Comparison of ENCODE assay signal across 9 cellular contexts in the genomic region with DNA sequence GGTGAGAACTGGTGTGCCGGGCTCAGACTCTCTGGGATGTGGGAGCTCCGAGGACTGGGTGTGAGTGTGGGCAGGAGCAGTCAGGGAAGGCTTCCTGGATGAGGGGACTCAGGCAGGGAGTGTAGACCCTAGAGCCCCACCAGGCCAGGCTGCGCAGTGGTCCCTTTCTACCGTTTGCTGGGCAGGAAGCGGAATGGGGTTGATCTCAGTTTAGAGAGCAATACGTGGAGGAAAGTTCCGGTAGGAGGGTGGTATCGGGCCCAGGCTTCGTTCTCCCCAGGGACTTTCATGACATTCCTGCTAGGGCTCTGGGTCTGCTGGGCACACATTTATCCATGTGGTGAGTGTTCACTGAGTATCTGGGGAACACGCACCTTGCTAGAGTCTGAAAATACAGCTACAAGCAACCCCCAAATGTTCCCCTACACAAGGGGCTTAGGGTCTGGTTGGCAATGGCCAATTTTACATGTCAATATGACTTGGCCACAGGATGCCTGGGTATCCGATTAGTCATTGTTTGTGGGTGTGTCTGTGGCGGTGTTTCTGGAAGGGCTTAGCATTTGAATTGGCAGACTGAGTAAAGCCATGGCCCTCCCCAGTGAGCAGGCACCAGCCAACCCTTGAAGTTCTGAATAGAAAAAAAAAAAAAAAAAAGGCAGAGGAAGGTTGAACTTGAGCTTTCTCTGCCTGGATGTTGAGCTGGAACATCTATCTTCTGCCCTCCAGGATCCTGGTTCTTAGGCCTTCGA. TPM values are rescaled to one million over a fixed set of nuclear protein-coding genes. Genes with fewer than 3 reads are reported as not detected.
DNase-seq lines count a peak whose midpoint lies in the region; ATAC-seq, FAIRE-seq and TF ChIP-seq lines count a peak whose summit lies in the region.
"Had no signal": no experiment of that assay in that cellular context is flagged by ENCODE, and none has a peak within 500 bp of the region (broad histone marks: within the 10 kb centered on the region; RNA-seq: fewer than 3 reads in every experiment).

No MANE protein-coding gene starts in this region.

- H3K27ac Mint-ChIP-seq in GM23338 = peak overlapping the region; percentile 83; the same call in 1 of the 2 replicates
- no peak overlapping the region for H3K27ac Mint-ChIP-seq in natural killer cell treated with Interleukin-12 subunit alpha and Interleukin-12 subunit beta and Interleukin-15 and Interleukin-18, amount 100 ng/mL, for 72 hours

- no TSS peak for BruUV-seq in endothelial cell of umbilical vein (replicated peaks; lab: Mats Ljungman, UMichigan)

- no peaks in the 10 kb centered on the region for H3K79me2 ChIP-seq in GM23338 (replicated peaks; ENCODE audit: insufficient read depth)
- H3K79me2 ChIP-seq in endothelial cell of umbilical vein (ENCODE audit: control insufficient read depth, insufficient read depth, low read length) = no peaks in the 10 kb centered on the region

- H3K4me1 ChIP-seq in GM23338 (ENCODE audit: insufficient read depth) (peaks cover 49% of the 10 kb centered on the region), endothelial cell of umbilical vein (ENCODE audit: control insufficient read depth, extremely low read depth, insufficient read depth, low read length) (peaks cover 26% of the 10 kb centered on the region)
- H3K4me1 ChIP-seq: SJCRH30 had no signal

- ATAC-seq in GM23338 (peak; percentile 66), GM21619 (IDR thresholded peaks at IDR 0.05; ENCODE audit: unreplicated experiment) (no peak), HG03108 (IDR thresholded peaks at IDR 0.05; ENCODE audit: unreplicated experiment) (no peak)
- no peak for ATAC-seq in natural killer cell treated with Interleukin-12 subunit alpha and Interleukin-12 subunit beta and Interleukin-15 and Interleukin-18, amount 100 ng/mL, for 72 hours

- peak; percentile 87 for FAIRE-seq in endothelial cell of umbilical vein (lab: Jason Lieb, UNC)

- H3K36me3 Mint-ChIP-seq in GM23338 (ENCODE audit: low read depth) = no peaks in the 10 kb centered on the region; the same call in 2 of the 3 replicates
- no peaks in the 10 kb centered on the region for H3K36me3 Mint-ChIP-seq in natural killer cell treated with Interleukin-12 subunit alpha and Interleukin-12 subunit beta and Interleukin-15 and Interleukin-18, amount 100 ng/mL, for 72 hours

- no peak for TF ChIP-seq POLR2A in endothelial cell of umbilical vein (IDR thresholded peaks at IDR 0.05; ENCODE audit: low read depth, low read length)

- H3K9me3 ChIP-seq in endothelial cell of umbilical vein (replicated peaks; ENCODE audit: control insufficient read depth, insufficient read depth, low read length) = no peaks in the 10 kb centered on the region
- H3K9me3 ChIP-seq: SJCRH30 had no signal

- H3K4me2 ChIP-seq in GM23338 = peak overlapping the region; percentile 90
- peak overlapping the region; percentile 5 for H3K4me2 ChIP-seq in endothelial cell of umbilical vein (ENCODE audit: insufficient read depth, low read length)

- 0 out of 2 replicates have a peak overlapping the region, but pooled peaks have one; percentile 26 for H3K27ac ChIP-seq in GM23338 (ENCODE audit: low read depth)
- H3K27ac ChIP-seq in endothelial cell of umbilical vein (ENCODE audit: insufficient read depth, low read depth, low read length) = no peak overlapping the region
- H3K27ac ChIP-seq: SJCRH30 had no signal

- peak overlapping the region; percentile 94 for H2AFZ ChIP-seq in GM23338
- peak overlapping the region; percentile 19 for H2AFZ ChIP-seq in endothelial cell of umbilical vein (ENCODE audit: low read depth, low read length)

- H3K4me3 ChIP-seq in GM23338 (peak overlapping the region; percentile 59), endothelial cell of umbilical vein (replicated peaks in 1 of 3; ENCODE audit: insufficient read depth in 1 of 3, low read depth in 1 of 3, low read length in 3 of 3) (no peak overlapping the region)
- H3K4me3 ChIP-seq: SJCRH30 had no signal

- H3K4me3 Mint-ChIP-seq in GM23338 = peak overlapping the region; percentile 78
- H3K4me3 Mint-ChIP-seq in natural killer cell treated with Interleukin-12 subunit alpha and Interleukin-12 subunit beta and Interleukin-15 and Interleukin-18, amount 100 ng/mL, for 72 hours = no peak overlapping the region

- DNase-seq in GM23338 (ENCODE audit: low spot score) (peak; percentile 80), NCI-H446 (lab: John Stamatoyannopoulos, UW) (peak; percentile 80 to 89), endothelial cell of umbilical vein (ENCODE audit: low read depth, low spot score) (peak; percentile 43), pons (ENCODE audit: low spot score) (peak; percentile 17)
- no peak for DNase-seq in natural killer cell treated with Interleukin-12 subunit alpha and Interleukin-12 subunit beta and Interleukin-15 and Interleukin-18, amount 100 ng/mL, for 72 hours (ENCODE audit: low spot score)

- H4K20me1 ChIP-seq in GM23338 (replicated peaks; ENCODE audit: insufficient read depth) = no peaks in the 10 kb centered on the region
- no peaks in the 10 kb centered on the region for H4K20me1 ChIP-seq in endothelial cell of umbilical vein (replicated peaks; ENCODE audit: control insufficient read depth, extremely low read depth, insufficient read depth, low read length)

- H3K27me3 ChIP-seq in GM23338 (ENCODE audit: insufficient read depth) = peaks cover 8% of the 10 kb centered on the region
- H3K27me3 ChIP-seq in endothelial cell of umbilical vein (ENCODE audit: control insufficient read depth in 2 of 2, insufficient read depth in 2 of 2, low read length in 2 of 2) = no peaks in the 10 kb centered on the region

- intact Hi-C loops in endothelial cell of umbilical vein (cut with micrococcal nuclease) = loop anchor here (1.0 kb wide), 1 partner anchor 95 kb away; no protein-coding TSS in a partner anchor

- CTCF ChIA-PET in endothelial cell of umbilical vein (lab: Charles Lee) = interaction anchor here (0.6 to 18.6 kb wide), 39 partner anchors 8 to 753 kb away, joined by 3 to 1079 read pairs (median 6); no protein-coding TSS in a partner anchor

- H3K27me3 Mint-ChIP-seq in GM23338 (ENCODE audit: insufficient read depth, low read depth, poor library complexity) = peaks cover 24% of the 10 kb centered on the region
- peaks cover 28 to 30% of the 10 kb centered on the region in 2 donors for H3K27me3 Mint-ChIP-seq in natural killer cell treated with Interleukin-12 subunit alpha and Interleukin-12 subunit beta and Interleukin-15 and Interleukin-18, amount 100 ng/mL, for 72 hours

- no peaks in the 10 kb centered on the region for H3K9me2 ChIP-seq in GM23338 (ENCODE audit: insufficient read depth)

- H3K9me1 ChIP-seq in endothelial cell of umbilical vein (replicated peaks; ENCODE audit: control insufficient read depth, extremely low read depth, insufficient read depth, low read length) = no peaks in the 10 kb centered on the region

- H3K4me1 Mint-ChIP-seq in GM23338 = peaks cover 60% of the 10 kb centered on the region
- H3K4me1 Mint-ChIP-seq in natural killer cell treated with Interleukin-12 subunit alpha and Interleukin-12 subunit beta and Interleukin-15 and Interleukin-18, amount 100 ng/mL, for 72 hours (ENCODE audit: low read depth in 2 of 2) = peaks cover 7 to 11% of the 10 kb centered on the region in 2 donors

- TF ChIP-seq CTCF in GM23338 (conservative IDR thresholded peaks at IDR 0.05; ENCODE audit: low read depth in 2 of 2) (no peak), endothelial cell of umbilical vein (IDR thresholded peaks at IDR 0.05; ENCODE audit: extremely low read depth in 1 of 2, insufficient read depth in 1 of 2, low read depth in 1 of 2, low read length in 2 of 2) (no peak)

- dilution Hi-C loops in endothelial cell of umbilical vein (cut with MboI; ENCODE audit: extremely low pct_ligation_motif_present, low sequenced_read_pairs) = no loop called here

- 0 out of 2 replicates have a peak, but pooled peaks cover 2% of the 10 kb centered on the region for H3F3A ChIP-seq in GM23338 (replicated peaks; ENCODE audit: low read depth)

- POLR2A ChIA-PET in endothelial cell of umbilical vein (lab: Charles Lee) = interaction anchor here (0.8 to 1.7 kb wide), 2 partner anchors 136 to 138 kb away, joined by 3 to 11 read pairs; no protein-coding TSS in a partner anchor

- H3K36me3 ChIP-seq in GM23338 (ENCODE audit: insufficient read depth) = no peaks in the 10 kb centered on the region
- H3K36me3 ChIP-seq in endothelial cell of umbilical vein (ENCODE audit: control insufficient read depth in 2 of 2, extremely low read depth in 1 of 2, insufficient read depth in 2 of 2, low read length in 2 of 2) = no peaks in the 10 kb centered on the region
- H3K36me3 ChIP-seq: SJCRH30 had no signal

- H3K9ac ChIP-seq in endothelial cell of umbilical vein (replicated peaks; ENCODE audit: extremely low read depth, insufficient read depth, low read length) = no peak overlapping the region

- H3K9me3 Mint-ChIP-seq in GM23338 = no peaks in the 10 kb centered on the region
- H3K9me3 Mint-ChIP-seq in natural killer cell treated with Interleukin-12 subunit alpha and Interleukin-12 subunit beta and Interleukin-15 and Interleukin-18, amount 100 ng/mL, for 72 hours = no peaks in the 10 kb centered on the region

TF ChIP-seq in GM23338, 12 proteins besides CTCF, POLR2A, EP300 and RAD21:
- peak; percentile 16; the same call in 1 of the 2 replicates for TF ChIP-seq NANOG (IDR thresholded peaks at IDR 0.05; ENCODE audit: borderline replicate concordance)
- no peak; the same call in 1 of the 2 replicates for TF ChIP-seq POLR2AphosphoS5 (IDR thresholded peaks at IDR 0.05; ENCODE audit: low read depth)

TF ChIP-seq in endothelial cell of umbilical vein, 7 proteins besides CTCF, POLR2A, EP300 and RAD21 (continues in another document):
- TF ChIP-seq FOS (IDR thresholded peaks at IDR 0.05; ENCODE audit: borderline replicate concordance, insufficient read depth, low read length) (peak; percentile 10), MYC (IDR thresholded peaks at IDR 0.05; ENCODE audit: low read depth, low read length) (no peak), EZH2 (IDR thresholded peaks at IDR 0.05; ENCODE audit: borderline replicate concordance, low read depth, low read length, severe bottlenecking) (no peak), POLR2AphosphoS5 (IDR thresholded peaks at IDR 0.05; ENCODE audit: insufficient read depth, low read depth, low read length) (no peak)

RNA-seq across cellular contexts. Expression of gene GHRHR, which starts 20.8 kb away (rescaled TPM):
- not detected in 2 replicates for total RNA-seq in GM23338 (2014; rRNA removed; shearing (Covaris generic))
- polyA plus RNA-seq in GM23338 (2016; fragmentation: Nextera tagmentation; extraction: Ambion mirVana) = 0.64 and 2.2 TPM in 2 replicates
- not detected in 2 replicates for total RNA-seq in endothelial cell of umbilical vein
- not detected in 2 replicates for polyA plus RNA-seq in endothelial cell of umbilical vein
- not detected in 2 replicates for polyA plus RNA-seq in endothelial cell of umbilical vein (2011; cell fraction: cytosol; rRNA removed)
- polyA plus RNA-seq in endothelial cell of umbilical vein (2011; cell fraction: nucleus; rRNA removed) = not detected in 2 replicates
- polyA plus RNA-seq in endothelial cell of umbilical vein (2012) = not detected in 2 replicates
- polyA minus RNA-seq in endothelial cell of umbilical vein = not detected in 2 replicates
- polyA minus RNA-seq in endothelial cell of umbilical vein (2011; cell fraction: cytosol; rRNA and poly(A)+ RNA removed) = not detected
- not detected in 2 replicates for polyA minus RNA-seq in endothelial cell of umbilical vein (2011; cell fraction: nucleus; rRNA and poly(A)+ RNA removed)
- total RNA-seq in natural killer cell treated with Interleukin-12 subunit alpha and Interleukin-12 subunit beta and Interleukin-15 and Interleukin-18, amount 100 ng/mL, for 72 hours = not detected
- total RNA-seq: SJCRH30 had no signal
- polyA plus RNA-seq: neural cell had no signal
